In the genomic region with DNA sequence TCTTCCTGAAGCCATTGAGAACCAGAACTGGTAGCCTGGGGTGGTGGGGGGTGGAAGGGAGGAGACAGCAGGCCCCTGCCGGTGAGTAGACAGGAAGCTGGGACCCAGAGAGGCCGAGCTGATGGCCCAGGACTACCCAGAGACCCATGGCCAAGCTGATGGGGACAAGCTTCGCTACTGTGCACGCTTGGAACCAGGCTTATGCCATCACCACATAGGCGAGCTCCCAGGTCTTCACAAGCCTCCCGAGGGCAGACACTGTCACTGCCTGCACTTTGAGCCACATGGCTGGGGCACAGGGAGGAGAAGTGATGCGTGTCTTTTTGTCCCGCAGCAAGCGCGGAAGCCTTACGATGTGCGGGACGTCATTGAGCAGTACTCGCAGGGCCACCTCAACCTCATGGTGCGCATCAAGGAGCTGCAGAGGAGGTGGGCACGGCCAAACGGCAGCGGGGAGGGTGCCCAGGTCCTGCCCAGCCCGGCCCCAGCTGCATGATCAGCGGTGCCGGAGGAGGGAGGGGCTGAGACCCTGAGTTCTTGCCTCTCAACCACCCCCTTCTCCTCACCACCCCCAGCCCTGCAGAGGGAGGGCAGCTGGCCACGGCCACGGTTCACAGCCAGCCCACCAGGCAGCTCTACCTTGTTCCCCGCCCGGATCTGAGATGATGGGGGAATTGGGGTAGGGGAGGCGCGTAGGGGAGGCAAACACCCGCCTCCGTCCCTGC, we compare ENCODE assay signal across 15 cellular contexts.
A peak's percentile ranks its signal among the peaks of the same experiment; 100 is the strongest.
DNase-seq lines count a peak whose midpoint lies in the region; ATAC-seq and TF ChIP-seq lines count a peak whose summit lies in the region.
"Had no signal": no experiment of that assay in that cellular context is flagged by ENCODE, and none has a peak within 500 bp of the region (broad histone marks: within the 10 kb centered on the region; RNA-seq: fewer than 3 reads in every experiment).

No MANE protein-coding gene starts in this region.

- H3K27ac Mint-ChIP-seq in natural killer cell (no peak overlapping the region), type B pancreatic cell (no peak overlapping the region)
- H3K27ac Mint-ChIP-seq in natural killer cell treated with Interleukin-12 subunit alpha and Interleukin-12 subunit beta and Interleukin-15 and Interleukin-18, amount 100 ng/mL, for 72 hours, result no peak overlapping the region
- H3K27ac Mint-ChIP-seq: brain had no signal

- H3K27me3 ChIP-seq in lung (ENCODE audit: control insufficient read depth, insufficient read depth), result no peaks in the 10 kb centered on the region
- H3K27me3 ChIP-seq in MG63, result no peaks in the 10 kb centered on the region

- H3K9me3 Mint-ChIP-seq in natural killer cell (no peaks in the 10 kb centered on the region), type B pancreatic cell (no peaks in the 10 kb centered on the region)
- no peaks in the 10 kb centered on the region for H3K9me3 Mint-ChIP-seq in natural killer cell treated with Interleukin-12 subunit alpha and Interleukin-12 subunit beta and Interleukin-15 and Interleukin-18, amount 100 ng/mL, for 72 hours
- H3K9me3 Mint-ChIP-seq: brain had no signal

- TF ChIP-seq CTCF in natural killer cell (IDR thresholded peaks at IDR 0.05), result no peak
- TF ChIP-seq CTCF in lung (IDR thresholded peaks at IDR 0.05; ENCODE audit: control extremely low read depth, extremely low read depth), result no peak
- no peak for TF ChIP-seq CTCF in type B pancreatic cell (conservative IDR thresholded peaks at IDR 0.05)

- peaks cover 9 to 24% of the 10 kb centered on the region in 2 donors for H3K27me3 Mint-ChIP-seq in natural killer cell (ENCODE audit: low read depth in 2 of 2)
- H3K27me3 Mint-ChIP-seq in natural killer cell treated with Interleukin-12 subunit alpha and Interleukin-12 subunit beta and Interleukin-15 and Interleukin-18, amount 100 ng/mL, for 72 hours, result peaks cover 6 to 8% of the 10 kb centered on the region in 2 donors
- peaks cover 11% of the 10 kb centered on the region for H3K27me3 Mint-ChIP-seq in type B pancreatic cell

- peaks cover 6 to 27% of the 10 kb centered on the region in 2 donors for H3K4me1 ChIP-seq in lung (ENCODE audit: control insufficient read depth in 2 of 2, insufficient read depth in 2 of 2, low read length in 2 of 2)

- H3K4me3 Mint-ChIP-seq in natural killer cell, result no peak overlapping the region
- H3K4me3 Mint-ChIP-seq in natural killer cell treated with Interleukin-12 subunit alpha and Interleukin-12 subunit beta and Interleukin-15 and Interleukin-18, amount 100 ng/mL, for 72 hours, result no peak overlapping the region
- H3K4me3 Mint-ChIP-seq in type B pancreatic cell, result no peak overlapping the region
- H3K4me3 Mint-ChIP-seq: brain had no signal

- 90 to 92% methylated on average over 25 to 29 of the region's 29 CpGs for WGBS in lung, 2 donors

- H3K9me3 ChIP-seq in lung (ENCODE audit: control insufficient read depth in 2 of 2, insufficient read depth in 1 of 2, low read length in 1 of 2), result no peaks in the 10 kb centered on the region
- no peaks in the 10 kb centered on the region for H3K9me3 ChIP-seq in MG63

- DNase-seq in natural killer cell (peak; percentile 7), lung (ENCODE audit: low spot score) (peak; percentile 20), type B pancreatic cell (ENCODE audit: extremely low spot score, unreplicated experiment) (peak; percentile 67), cerebellum (ENCODE audit: low spot score) (no peak), NCI-H2029 (lab: John Stamatoyannopoulos, UW) (no peak), MG63 (no peak)
- DNase-seq in natural killer cell treated with Interleukin-12 subunit alpha and Interleukin-12 subunit beta and Interleukin-15 and Interleukin-18, amount 100 ng/mL, for 72 hours (ENCODE audit: low spot score), result no peak
- peak; percentile 50 for DNase-seq in activated CD8-positive, alpha-beta memory T cell treated with anti-CD3 and anti-CD28 coated beads for 24 hours
- DNase-seq: foreskin fibroblast; midbrain; NCI-H1436 treated with DMSO at 0.1 percent for 48 hours; NCI-H510A; stimulated activated CD4-positive, alpha-beta T cell treated with anti-CD3 and anti-CD28 coated beads, Interleukin-15, amount 100 ng/mL, for 24 hours had no signal

- H3K4me3 ChIP-seq in lung (no peak overlapping the region), MG63 (no peak overlapping the region)

- no peak for ATAC-seq in natural killer cell
- ATAC-seq in natural killer cell treated with Interleukin-12 subunit alpha and Interleukin-12 subunit beta and Interleukin-15 and Interleukin-18, amount 100 ng/mL, for 72 hours, result no peak
- ATAC-seq in lung (ENCODE audit: insufficient read depth, low FRiP score), result no peak

- H3K36me3 ChIP-seq in lung (ENCODE audit: control insufficient read depth in 2 of 2, insufficient read depth in 2 of 2, low read length in 2 of 2) (no peaks in the 10 kb centered on the region), MG63 (no peaks in the 10 kb centered on the region)

- peaks cover 0 to 6% of the 10 kb centered on the region in 2 donors for H3K4me1 Mint-ChIP-seq in natural killer cell
- peaks cover 0 to 2% of the 10 kb centered on the region in 2 donors for H3K4me1 Mint-ChIP-seq in natural killer cell treated with Interleukin-12 subunit alpha and Interleukin-12 subunit beta and Interleukin-15 and Interleukin-18, amount 100 ng/mL, for 72 hours (ENCODE audit: low read depth in 2 of 2)
- peaks cover 7% of the 10 kb centered on the region for H3K4me1 Mint-ChIP-seq in type B pancreatic cell (ENCODE audit: unreplicated experiment)

- intact Hi-C loops in natural killer cell (cut with micrococcal nuclease), result no loop called here

- no peak overlapping the region for H3K27ac ChIP-seq in lung (ENCODE audit: low read depth in 1 of 2, low read length in 1 of 2)
- H3K27ac ChIP-seq: parathyroid adenoma had no signal

- H3K36me3 Mint-ChIP-seq in natural killer cell (no peaks in the 10 kb centered on the region), type B pancreatic cell (no peaks in the 10 kb centered on the region)
- no peaks in the 10 kb centered on the region for H3K36me3 Mint-ChIP-seq in natural killer cell treated with Interleukin-12 subunit alpha and Interleukin-12 subunit beta and Interleukin-15 and Interleukin-18, amount 100 ng/mL, for 72 hours
- H3K36me3 Mint-ChIP-seq: brain had no signal

Comparison
In these comparisons a context has a peak if more than half of its experiments do, and no peak if none do; other contexts are left out.
1. DNase-seq: peak in natural killer cell (single experiment), activated CD8-positive, alpha-beta memory T cell treated with anti-CD3 and anti-CD28 coated beads for 24 hours (single experiment), lung (single experiment) and type B pancreatic cell (single experiment); none in natural killer cell treated with Interleukin-12 subunit alpha and Interleukin-12 subunit beta and Interleukin-15 and Interleukin-18, amount 100 ng/mL, for 72 hours (single experiment), cerebellum (single experiment), NCI-H2029 (single experiment) and MG63 (single experiment).